ENCODE assay signal across 6 cellular contexts in genomic region chr17:18695143-18695542, GRCh38. TPM values are rescaled to one million over a fixed set of nuclear protein-coding genes. Genes with fewer than 3 reads are reported as not detected.
"Had no signal": no experiment of that assay in that cellular context is flagged by ENCODE, and none has a peak within 500 bp of the region (broad histone marks: within the 10 kb centered on the region; RNA-seq: fewer than 3 reads in every experiment).

No MANE protein-coding gene starts in this region.

RNA-seq across cellular contexts. Expression of gene FBXW10, which starts 48.7 kb away (rescaled TPM):
- total RNA-seq: H7, HT1080 had no signal
- polyA plus RNA-seq: GM23248, IgD-negative memory B cell had no signal

RNA-seq across cellular contexts. Expression of gene TBC1D28, which starts 51.0 kb away (rescaled TPM):
- total RNA-seq: GM23248, H4, H7, HFFc6, HT1080 had no signal
- polyA plus RNA-seq: GM23248, IgD-negative memory B cell had no signal
